1 cellular context compared by ENCODE assay signal in the genomic region with DNA sequence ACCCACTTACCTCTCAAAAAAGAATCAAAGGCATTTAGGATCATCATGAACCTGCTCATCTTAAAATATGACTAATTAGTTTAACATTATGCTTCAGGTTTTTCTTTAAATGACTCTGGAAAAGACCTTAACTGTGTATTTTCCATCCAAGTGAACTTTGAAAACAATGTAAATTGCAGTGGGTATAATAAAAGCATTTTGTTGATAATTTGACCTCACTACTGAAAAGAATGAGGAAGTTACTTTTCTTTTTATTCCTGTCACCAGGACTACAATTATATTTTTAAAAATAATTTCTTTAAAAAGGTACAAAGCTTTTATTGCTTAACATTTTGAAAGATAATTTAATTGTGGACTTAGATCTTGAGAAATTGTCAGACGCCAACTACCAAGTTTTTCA.
TF ChIP-seq lines count a peak whose summit lies in the region.

No MANE protein-coding gene starts in this region.

TF ChIP-seq in GM12878, 131 proteins besides CTCF, POLR2A, EP300 and RAD21 (continued from another document):
- no peak for TF ChIP-seq PRDM15 (CRISPR knock-in tag; IDR thresholded peaks at IDR 0.05)
- TF ChIP-seq FOXK2 (IDR thresholded peaks at IDR 0.05), result no peak
- no peak for TF ChIP-seq NBN (IDR thresholded peaks at IDR 0.05)
- no peak for TF ChIP-seq STAT1 (conservative IDR thresholded peaks at IDR 0.05)
- TF ChIP-seq SMAD1 (IDR thresholded peaks at IDR 0.05; ENCODE audit: low read depth, partially characterized antibody), result no peak
- TF ChIP-seq MEF2A (IDR thresholded peaks at IDR 0.05; ENCODE audit: insufficient read depth, low read depth, low read length), result no peak
- TF ChIP-seq BCLAF1 (IDR thresholded peaks at IDR 0.05), result no peak
- no peak for TF ChIP-seq EED (IDR thresholded peaks at IDR 0.05; ENCODE audit: low read depth)
- no peak for TF ChIP-seq BACH1 (IDR thresholded peaks at IDR 0.05; ENCODE audit: borderline replicate concordance)
- no peak for TF ChIP-seq ZNF207 (IDR thresholded peaks at IDR 0.05; ENCODE audit: borderline replicate concordance)
- no peak for TF ChIP-seq HDAC2 (IDR thresholded peaks at IDR 0.05)
- TF ChIP-seq SUPT20H (IDR thresholded peaks at IDR 0.05; ENCODE audit: borderline replicate concordance, control insufficient read depth, low read depth, low read length), result no peak
TF ChIP-seq in GM12878: peak in this region for 0.
